In the genomic region with DNA sequence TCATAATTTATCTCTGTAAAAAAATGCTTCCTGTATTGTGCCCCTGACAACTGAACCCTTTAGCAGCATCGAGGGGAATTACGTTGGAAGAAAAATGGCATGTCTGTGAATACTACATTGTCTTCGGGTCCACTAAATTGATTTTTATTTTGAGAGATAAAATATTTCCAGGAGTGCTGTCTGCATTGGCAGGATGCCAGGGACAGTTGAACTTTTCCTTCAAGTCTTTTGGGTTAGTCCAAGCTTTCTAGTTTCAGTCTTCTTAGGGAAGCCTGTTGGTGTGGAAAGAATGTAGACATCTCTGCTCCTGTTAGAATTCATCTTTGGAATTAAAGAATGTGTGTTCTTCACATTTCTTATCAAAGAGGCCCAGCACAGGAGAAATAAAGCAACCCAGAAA, we compare ENCODE assay signal across 1 cellular context.
TF ChIP-seq lines count a peak whose summit lies in the region.

No MANE protein-coding gene starts in this region.

TF ChIP-seq in WTC11, 78 proteins besides CTCF, POLR2A, EP300 and RAD21 (continued from another document):
- TF ChIP-seq, protein P1, sequence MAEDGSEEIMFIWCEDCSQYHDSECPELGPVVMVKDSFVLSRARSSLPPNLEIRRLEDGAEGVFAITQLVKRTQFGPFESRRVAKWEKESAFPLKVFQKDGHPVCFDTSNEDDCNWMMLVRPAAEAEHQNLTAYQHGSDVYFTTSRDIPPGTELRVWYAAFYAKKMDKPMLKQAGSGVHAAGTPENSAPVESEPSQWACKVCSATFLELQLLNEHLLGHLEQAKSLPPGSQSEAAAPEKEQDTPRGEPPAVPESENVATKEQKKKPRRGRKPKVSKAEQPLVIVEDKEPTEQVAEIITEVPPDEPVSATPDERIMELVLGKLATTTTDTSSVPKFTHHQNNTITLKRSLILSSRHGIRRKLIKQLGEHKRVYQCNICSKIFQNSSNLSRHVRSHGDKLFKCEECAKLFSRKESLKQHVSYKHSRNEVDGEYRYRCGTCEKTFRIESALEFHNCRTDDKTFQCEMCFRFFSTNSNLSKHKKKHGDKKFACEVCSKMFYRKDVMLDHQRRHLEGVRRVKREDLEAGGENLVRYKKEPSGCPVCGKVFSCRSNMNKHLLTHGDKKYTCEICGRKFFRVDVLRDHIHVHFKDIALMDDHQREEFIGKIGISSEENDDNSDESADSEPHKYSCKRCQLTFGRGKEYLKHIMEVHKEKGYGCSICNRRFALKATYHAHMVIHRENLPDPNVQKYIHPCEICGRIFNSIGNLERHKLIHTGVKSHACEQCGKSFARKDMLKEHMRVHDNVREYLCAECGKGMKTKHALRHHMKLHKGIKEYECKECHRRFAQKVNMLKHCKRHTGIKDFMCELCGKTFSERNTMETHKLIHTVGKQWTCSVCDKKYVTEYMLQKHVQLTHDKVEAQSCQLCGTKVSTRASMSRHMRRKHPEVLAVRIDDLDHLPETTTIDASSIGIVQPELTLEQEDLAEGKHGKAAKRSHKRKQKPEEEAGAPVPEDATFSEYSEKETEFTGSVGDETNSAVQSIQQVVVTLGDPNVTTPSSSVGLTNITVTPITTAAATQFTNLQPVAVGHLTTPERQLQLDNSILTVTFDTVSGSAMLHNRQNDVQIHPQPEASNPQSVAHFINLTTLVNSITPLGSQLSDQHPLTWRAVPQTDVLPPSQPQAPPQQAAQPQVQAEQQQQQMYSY (CRISPR knock-in tag; IDR thresholded peaks at IDR 0.05), result no peak
- TF ChIP-seq EMX1 (CRISPR knock-in tag; IDR thresholded peaks at IDR 0.05), result no peak
- TF ChIP-seq PRRX2 (CRISPR knock-in tag; IDR thresholded peaks at IDR 0.05), result no peak
- no peak for TF ChIP-seq TP53 (CRISPR knock-in tag; IDR thresholded peaks at IDR 0.05)
- no peak for TF ChIP-seq NFATC4 (CRISPR knock-in tag; IDR thresholded peaks at IDR 0.05)
- TF ChIP-seq, protein P2, sequence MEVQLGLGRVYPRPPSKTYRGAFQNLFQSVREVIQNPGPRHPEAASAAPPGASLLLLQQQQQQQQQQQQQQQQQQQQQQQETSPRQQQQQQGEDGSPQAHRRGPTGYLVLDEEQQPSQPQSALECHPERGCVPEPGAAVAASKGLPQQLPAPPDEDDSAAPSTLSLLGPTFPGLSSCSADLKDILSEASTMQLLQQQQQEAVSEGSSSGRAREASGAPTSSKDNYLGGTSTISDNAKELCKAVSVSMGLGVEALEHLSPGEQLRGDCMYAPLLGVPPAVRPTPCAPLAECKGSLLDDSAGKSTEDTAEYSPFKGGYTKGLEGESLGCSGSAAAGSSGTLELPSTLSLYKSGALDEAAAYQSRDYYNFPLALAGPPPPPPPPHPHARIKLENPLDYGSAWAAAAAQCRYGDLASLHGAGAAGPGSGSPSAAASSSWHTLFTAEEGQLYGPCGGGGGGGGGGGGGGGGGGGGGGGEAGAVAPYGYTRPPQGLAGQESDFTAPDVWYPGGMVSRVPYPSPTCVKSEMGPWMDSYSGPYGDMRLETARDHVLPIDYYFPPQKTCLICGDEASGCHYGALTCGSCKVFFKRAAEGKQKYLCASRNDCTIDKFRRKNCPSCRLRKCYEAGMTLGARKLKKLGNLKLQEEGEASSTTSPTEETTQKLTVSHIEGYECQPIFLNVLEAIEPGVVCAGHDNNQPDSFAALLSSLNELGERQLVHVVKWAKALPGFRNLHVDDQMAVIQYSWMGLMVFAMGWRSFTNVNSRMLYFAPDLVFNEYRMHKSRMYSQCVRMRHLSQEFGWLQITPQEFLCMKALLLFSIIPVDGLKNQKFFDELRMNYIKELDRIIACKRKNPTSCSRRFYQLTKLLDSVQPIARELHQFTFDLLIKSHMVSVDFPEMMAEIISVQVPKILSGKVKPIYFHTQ (CRISPR knock-in tag; IDR thresholded peaks at IDR 0.05), result no peak
